Comparison of ENCODE assay signal across 1 cellular context in genomic region chr4:42627887-42628646, GRCh38.
TF ChIP-seq lines count a peak whose summit lies in the region.

No MANE protein-coding gene starts in this region.

TF ChIP-seq in GM12878, 131 proteins besides CTCF, POLR2A, EP300 and RAD21 (continued from another document):
- peak; percentile 69 for TF ChIP-seq CUX1 (IDR thresholded peaks at IDR 0.05; ENCODE audit: insufficient replicate concordance, low read depth, low read length)
- TF ChIP-seq KLF5 (IDR thresholded peaks at IDR 0.05; ENCODE audit: partially characterized antibody) = peak; percentile 46
- no peak for TF ChIP-seq ZSCAN29 (IDR thresholded peaks at IDR 0.05)
- peak; percentile 83 for TF ChIP-seq MAX (IDR thresholded peaks at IDR 0.05; ENCODE audit: low read depth, low read length)
- peak; percentile 92 to 96 for TF ChIP-seq BHLHE40 (IDR thresholded peaks at IDR 0.05; ENCODE audit: borderline replicate concordance in 1 of 2, low read depth in 2 of 2, low read length in 1 of 2)
- TF ChIP-seq ZNF217 (IDR thresholded peaks at IDR 0.05) = no peak
- no peak for TF ChIP-seq ZNF24 (IDR thresholded peaks at IDR 0.05)
- TF ChIP-seq CREB1 (IDR thresholded peaks at IDR 0.05; ENCODE audit: low read depth) = peak; percentile 47; the same call in 1 of the 2 replicates
- peak; percentile 48; the same call in 1 of the 2 replicates for TF ChIP-seq ZNF384 (IDR thresholded peaks at IDR 0.05; ENCODE audit: borderline replicate concordance, low read depth, low read length)
- TF ChIP-seq POLR2AphosphoS5 (IDR thresholded peaks at IDR 0.05; ENCODE audit: low read length) = peak; percentile 79
- TF ChIP-seq NFIC (IDR thresholded peaks at IDR 0.05; ENCODE audit: low read depth, low read length) = peak; percentile 57; the same call in 1 of the 2 replicates
- TF ChIP-seq IKZF2 (IDR thresholded peaks at IDR 0.05) = peak; percentile 85 to 93; a peak in 3 of 4 replicates
- no peak; the same call in 1 of the 2 replicates for TF ChIP-seq ZNF207 (IDR thresholded peaks at IDR 0.05; ENCODE audit: borderline replicate concordance)
- TF ChIP-seq MEF2A (IDR thresholded peaks at IDR 0.05; ENCODE audit: insufficient read depth, low read depth, low read length) = 0 out of 2 replicates have a peak, but pooled peaks have one; percentile 27
- TF ChIP-seq RELB (IDR thresholded peaks at IDR 0.05; ENCODE audit: low read depth) = peak; percentile 93
- TF ChIP-seq CHD1 (IDR thresholded peaks at IDR 0.05; ENCODE audit: low read depth, low read length) = peak; percentile 70; the same call in 1 of the 2 replicates
- TF ChIP-seq SMAD1 (IDR thresholded peaks at IDR 0.05; ENCODE audit: low read depth, partially characterized antibody) = peak; percentile 77
- TF ChIP-seq RAD51 (IDR thresholded peaks at IDR 0.05) = peak; percentile 94
- TF ChIP-seq RB1 (IDR thresholded peaks at IDR 0.05; ENCODE audit: borderline replicate concordance) = peak; percentile 36; the same call in 1 of the 2 replicates
- no peak for TF ChIP-seq ZBTB40 (IDR thresholded peaks at IDR 0.05; ENCODE audit: borderline replicate concordance)
- peak; percentile 89 for TF ChIP-seq ATF7 (IDR thresholded peaks at IDR 0.05; ENCODE audit: low read depth)
